10 cellular contexts compared by ENCODE assay signal in genomic region chr1:41513388-41513745, GRCh38. TPM values are rescaled to one million over a fixed set of nuclear protein-coding genes. Genes with fewer than 3 reads are reported as not detected.
A peak's percentile ranks its signal among the peaks of the same experiment; 100 is the strongest.
DNase-seq lines count a peak whose midpoint lies in the region; ATAC-seq and TF ChIP-seq lines count a peak whose summit lies in the region.
"Had no signal": no experiment of that assay in that cellular context is flagged by ENCODE, and none has a peak within 500 bp of the region (broad histone marks: within the 10 kb centered on the region; RNA-seq: fewer than 3 reads in every experiment).

No MANE protein-coding gene starts in this region.

- H3K36me3 Mint-ChIP-seq in immature natural killer cell = peaks cover 4 to 8% (median 4%) of the 10 kb centered on the region in 3 donors

- no peak overlapping the region for H3K4me3 Mint-ChIP-seq in immature natural killer cell
- H3K4me3 Mint-ChIP-seq: naive B cell had no signal

- no peaks in the 10 kb centered on the region for H3K9me3 Mint-ChIP-seq in immature natural killer cell
- H3K9me3 Mint-ChIP-seq: naive B cell had no signal

- ATAC-seq in foreskin keratinocyte = no peak
- ATAC-seq in GM19467 (IDR thresholded peaks at IDR 0.05; ENCODE audit: unreplicated experiment) = no peak
- ATAC-seq in HG03139 (IDR thresholded peaks at IDR 0.05; ENCODE audit: unreplicated experiment) = no peak

- H3K79me2 ChIP-seq in DOHH2 (ENCODE audit: control insufficient read depth, low read length) = no peaks in the 10 kb centered on the region

- no peaks in the 10 kb centered on the region for H4K20me1 ChIP-seq in DOHH2 (ENCODE audit: control insufficient read depth, insufficient read depth, low read depth, low read length)

- H3K4me3 ChIP-seq in AG04450 (ENCODE audit: low read depth, low read length) = no peak overlapping the region
- H3K4me3 ChIP-seq in DOHH2 (ENCODE audit: low read length) = no peak overlapping the region

- H3K4me2 ChIP-seq in DOHH2 (ENCODE audit: low read length) = no peak overlapping the region

- TF ChIP-seq CTCF in AG04450 (IDR thresholded peaks at IDR 0.05; ENCODE audit: low read depth, low read length) (peak; percentile 28), DOHH2 (IDR thresholded peaks at IDR 0.05; ENCODE audit: low read depth, low read length, poor library complexity, severe bottlenecking) (peak; percentile 68), foreskin keratinocyte (conservative IDR thresholded peaks at IDR 0.05) (peak; percentile 44)

- H3K27me3 ChIP-seq in AG04450 (ENCODE audit: control insufficient read depth, insufficient read depth, low read length) (no peaks in the 10 kb centered on the region), DOHH2 (ENCODE audit: control insufficient read depth, low read length) (peaks cover 3% of the 10 kb centered on the region), foreskin keratinocyte (no peaks in the 10 kb centered on the region)

- POLR2A ChIA-PET in AG04450 (lab: Yijun Ruan, JAX) = no interaction called here

- H3K9me2 ChIP-seq in DOHH2 (replicated peaks; ENCODE audit: control insufficient read depth, low read length) = no peaks in the 10 kb centered on the region

- no peaks in the 10 kb centered on the region for H3K36me3 ChIP-seq in DOHH2 (ENCODE audit: control insufficient read depth, low read length)

- H3K27me3 Mint-ChIP-seq in immature natural killer cell (ENCODE audit: low read depth in 3 of 3) = peaks cover 1 to 9% (median 4%) of the 10 kb centered on the region in 3 donors
- H3K27me3 Mint-ChIP-seq: naive B cell had no signal

- peaks cover 10 to 14% of the 10 kb centered on the region in 2 donors for H3K4me1 Mint-ChIP-seq in immature natural killer cell

- H3K4me1 ChIP-seq in DOHH2 (ENCODE audit: control insufficient read depth, low read length) (peaks cover 6% of the 10 kb centered on the region), foreskin keratinocyte (no peaks in the 10 kb centered on the region)

- H3K27ac Mint-ChIP-seq in immature natural killer cell = no peak overlapping the region
- H3K27ac Mint-ChIP-seq: naive B cell had no signal

- no peak overlapping the region for H3K27ac ChIP-seq in AG04450 (ENCODE audit: low read depth, low read length)
- no peak overlapping the region for H3K27ac ChIP-seq in DOHH2 (ENCODE audit: low read depth, low read length)
- no peak overlapping the region for H3K27ac ChIP-seq in foreskin keratinocyte

- DNase-seq in AG04450 (ENCODE audit: low read depth, low spot score) (no peak), SK-MEL-5 (ENCODE audit: low read depth, low spot score) (peak; percentile 21), foreskin keratinocyte (no peak), immature natural killer cell (no peak), GDM1 (lab: John Stamatoyannopoulos, UW) (no peak)
- DNase-seq: naive B cell had no signal

- CTCF ChIA-PET in AG04450 (lab: Charles Lee) = interaction anchor here (1.0 kb wide), 1 partner anchor 282 kb away, joined by 3 read pairs; no protein-coding TSS in a partner anchor

- H3K9me3 ChIP-seq in AG04450 (ENCODE audit: control insufficient read depth, insufficient read depth, low read length) = no peaks in the 10 kb centered on the region
- H3K9me3 ChIP-seq in DOHH2 (ENCODE audit: control insufficient read depth, insufficient read depth, low read length) = no peaks in the 10 kb centered on the region

- no peaks in the 10 kb centered on the region for H3F3A ChIP-seq in DOHH2 (ENCODE audit: control insufficient read depth, insufficient read depth)

- in situ Hi-C loops in SK-MEL-5 (cut with HindIII; ENCODE audit: low pct_unique_long_range_greater_than_20kb, low sequenced_read_pairs) = no loop called here

RNA-seq across cellular contexts. Expression of gene EDN2, which starts 28.9 kb away (rescaled TPM):
- polyA plus RNA-seq in AG04450 (2011; rRNA removed) (0.19 and 0.21 TPM in 2 replicates), foreskin keratinocyte (0.10 and 0.32 TPM in 2 replicates), immature natural killer cell (not detected)
- polyA minus RNA-seq in AG04450 (2011; rRNA and poly(A)+ RNA removed) = not detected in 2 replicates
- not detected in 2 replicates for total RNA-seq in SK-MEL-5 (2014; rRNA removed; shearing (Covaris generic))
- polyA plus RNA-seq in SK-MEL-5 (2015; cell fraction: cytosol; rRNA removed) = not detected in 2 replicates
- polyA plus RNA-seq in SK-MEL-5 (2015; cell fraction: nucleus; rRNA removed) = not detected in 2 replicates
- 0.11 and 0.27 TPM in 2 replicates for total RNA-seq in foreskin keratinocyte
- total RNA-seq: frontal cortex had no signal
